ENCODE assay signal across 9 cellular contexts in the genomic region with DNA sequence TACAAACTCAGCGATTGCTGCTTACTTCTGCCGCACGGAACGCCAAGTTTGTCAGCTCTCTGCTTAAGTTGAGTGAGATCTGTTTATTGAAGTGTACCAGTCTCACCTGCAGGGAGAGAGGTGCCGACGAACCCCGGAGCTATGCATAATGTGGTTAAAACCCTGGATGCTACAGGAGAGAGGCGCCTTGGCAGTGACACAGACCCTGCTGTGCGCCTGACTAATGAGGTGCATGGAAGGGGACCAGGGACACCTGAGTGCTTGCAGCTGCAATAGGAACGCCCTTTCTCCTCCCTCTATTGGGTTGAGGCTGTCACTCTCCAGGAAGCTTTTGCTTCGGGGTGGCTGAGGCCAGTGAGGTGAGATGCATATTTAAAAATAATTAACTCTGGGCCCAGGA. TPM values are rescaled to one million over a fixed set of nuclear protein-coding genes. Genes with fewer than 3 reads are reported as not detected.
DNase-seq lines count a peak whose midpoint lies in the region; ATAC-seq and TF ChIP-seq lines count a peak whose summit lies in the region.
"Had no signal": no experiment of that assay in that cellular context is flagged by ENCODE, and none has a peak within 500 bp of the region (broad histone marks: within the 10 kb centered on the region; RNA-seq: fewer than 3 reads in every experiment).

No MANE protein-coding gene starts in this region.

- H3K9me3 ChIP-seq in transverse colon = no peaks in the 10 kb centered on the region

- TF ChIP-seq CTCF in transverse colon (IDR thresholded peaks at IDR 0.05) = no peak

- CTCF ChIA-PET in activated naive CD4-positive, alpha-beta T cell treated with anti-CD3 and anti-CD28 coated beads, Interleukin-2, amount 10 ng/mL, durations not matched to agents 7 days and 5 days (lab: Charles Lee) = no interaction called here

- H3K4me3 ChIP-seq in transverse colon = peak overlapping the region in 3 of 4 donors; percentile 54 to 80 (median 61)

- peaks cover 11% of the 10 kb centered on the region for H3K4me1 Mint-ChIP-seq in activated naive CD4-positive, alpha-beta T cell treated with anti-CD3 and anti-CD28 coated beads, Interleukin-2, amount 10 ng/mL, durations not matched to agents 7 days and 5 days

- DNase-seq in activated naive CD4-positive, alpha-beta T cell treated with anti-CD3 and anti-CD28 coated beads, Interleukin-2, amount 10 ng/mL, durations not matched to agents 7 days and 5 days = no peak
- no peak for DNase-seq in activated naive CD4-positive, alpha-beta T cell treated with Interleukin-2 at 50 U/mL for 16 hours
- peak; percentile 53 for DNase-seq in SW480 (ENCODE audit: low spot score)
- peak; percentile 81 to 88 for DNase-seq in left colon
- DNase-seq in transverse colon = peak; percentile 85
- no peak for DNase-seq in NK-92 (lab: John Stamatoyannopoulos, UW; ENCODE audit: unreplicated experiment)
- no peak for DNase-seq in stimulated activated CD4-positive, alpha-beta T cell treated with anti-CD3 and anti-CD28 coated beads, Interleukin-4, amount 100 ng/mL, for 4 hours

- H3K27ac Mint-ChIP-seq in activated naive CD4-positive, alpha-beta T cell treated with anti-CD3 and anti-CD28 coated beads, Interleukin-2, amount 10 ng/mL, durations not matched to agents 7 days and 5 days = no peak overlapping the region

- H3K27me3 Mint-ChIP-seq in activated naive CD4-positive, alpha-beta T cell treated with anti-CD3 and anti-CD28 coated beads, Interleukin-2, amount 10 ng/mL, durations not matched to agents 7 days and 5 days = peaks cover 67% of the 10 kb centered on the region

- TF ChIP-seq POLR2A in transverse colon (IDR thresholded peaks at IDR 0.05) = peak; percentile 91

- H3K4me1 ChIP-seq in transverse colon = peaks cover 0 to 48% (median 18%) of the 10 kb centered on the region in 4 donors

- no peak for TF ChIP-seq EP300 in transverse colon (IDR thresholded peaks at IDR 0.05; ENCODE audit: low read depth)

- H3K27me3 ChIP-seq in transverse colon = peaks cover 31% of the 10 kb centered on the region

- peak overlapping the region; percentile 86 to 94 (median 89) for H3K27ac ChIP-seq in transverse colon
- H3K27ac ChIP-seq: BLaER1 had no signal

- H3K36me3 Mint-ChIP-seq in activated naive CD4-positive, alpha-beta T cell treated with anti-CD3 and anti-CD28 coated beads, Interleukin-2, amount 10 ng/mL, durations not matched to agents 7 days and 5 days = no peaks in the 10 kb centered on the region

- H3K9me3 Mint-ChIP-seq in activated naive CD4-positive, alpha-beta T cell treated with anti-CD3 and anti-CD28 coated beads, Interleukin-2, amount 10 ng/mL, durations not matched to agents 7 days and 5 days = no peaks in the 10 kb centered on the region

- 35% methylated on average over 11 of the region's 11 CpGs; no CpG with 5 or more reads in 1 of the 2 donors for WGBS in transverse colon (ENCODE audit: low coverage in 1 of 2), 2 donors

- in situ Hi-C loops in transverse colon (cut with MboI; ENCODE audit: low pct_ligation_motif_present in 1 of 4, low pct_unique_long_range_greater_than_20kb in 1 of 4, low sequenced_read_pairs in 3 of 4) = no loop called here

- ATAC-seq in left colon (peak; percentile 68), HG02642 (IDR thresholded peaks at IDR 0.05; ENCODE audit: poor library complexity, unreplicated experiment) (no peak)

- peak overlapping the region; percentile 26 for H3K4me3 Mint-ChIP-seq in activated naive CD4-positive, alpha-beta T cell treated with anti-CD3 and anti-CD28 coated beads, Interleukin-2, amount 10 ng/mL, durations not matched to agents 7 days and 5 days

- intact Hi-C loops in left colon (cut with DNase I, micrococcal nuclease) = no loop called here
- intact Hi-C loops in transverse colon (cut with DNase I; ENCODE audit: low total_unique reads) = no loop called here

- H3K36me3 ChIP-seq in transverse colon = no peaks in the 10 kb centered on the region
- H3K36me3 ChIP-seq: BLaER1 had no signal

RNA-seq across cellular contexts. Expression of gene SLC9A2, which starts 1.0 kb away (rescaled TPM):
- total RNA-seq in left colon (10 to 100 TPM; 75.2 to 81.1 TPM), transverse colon (100 to 1,000 TPM in 1 of 4 donors, 10 to 100 TPM in 3; 61.7 to 151 (median 80.6) TPM)

Comparison
In these comparisons a context has a peak if more than half of its experiments do, and no peak if none do; other contexts are left out.
1. DNase-seq: peak in SW480 (single experiment), left colon (2 of 2) and transverse colon (single experiment); none in activated naive CD4-positive, alpha-beta T cell treated with anti-CD3 and anti-CD28 coated beads, Interleukin-2, amount 10 ng/mL, durations not matched to agents 7 days and 5 days (single experiment), activated naive CD4-positive, alpha-beta T cell treated with Interleukin-2 at 50 U/mL for 16 hours (single experiment), NK-92 (single experiment) and stimulated activated CD4-positive, alpha-beta T cell treated with anti-CD3 and anti-CD28 coated beads, Interleukin-4, amount 100 ng/mL, for 4 hours (0 of 2).